26 cellular contexts compared by ENCODE assay signal in genomic region chr5:3852154-3852930, GRCh38.
"Had no signal": no experiment of that assay in that cellular context is flagged by ENCODE, and none has a peak within 500 bp of the region (broad histone marks: within the 10 kb centered on the region; RNA-seq: fewer than 3 reads in every experiment).

No MANE protein-coding gene starts in this region.

- H3K9me3 ChIP-seq: neutrophil, pancreas, transverse colon, vagina had no signal

- FAIRE-seq: astrocyte, pancreas, small intestine had no signal

- H3K27ac ChIP-seq: neutrophil, pancreas, transverse colon, vagina had no signal

- ATAC-seq: activated CD4-positive, alpha-beta T cell treated with anti-CD3 and anti-CD28 coated beads for 36 hours; activated T-helper 17 cell treated with anti-CD3 and anti-CD28 coated beads, Interleukin-2, amount 50 U/mL, for 72 hours; natural killer cell; pancreas; sciatic nerve; stimulated activated effector memory CD8-positive, alpha-beta T cell treated with anti-CD3 and anti-CD28 coated beads, Interleukin-12 subunit alpha, Interleukin-12 subunit beta, amount 100 ng/mL, for 72 hours; stimulated activated naive CD8-positive, alpha-beta T cell treated with anti-CD3 and anti-CD28 coated beads, Interleukin-15, amount 100 ng/mL, for 72 hours had no signal

- H3K36me3 ChIP-seq: neutrophil, pancreas, transverse colon, vagina had no signal

- DNase-seq: activated B cell treated with CpG ODN at 0.5 μM for 24 hours; activated CD4-positive, alpha-beta T cell treated with anti-CD3 and anti-CD28 coated beads for 36 hours; activated CD4-positive, alpha-beta T cell treated with anti-CD3 and anti-CD28 coated beads, Interleukin-2, amount 50 U/mL, for 4 hours; activated CD8-positive, alpha-beta memory T cell treated with anti-CD3 and anti-CD28 coated beads for 24 hours; activated CD8-positive, alpha-beta memory T cell treated with anti-CD3 and anti-CD28 coated beads, Interleukin-2, amount 50 U/mL, for 4 hours; activated naive CD4-positive, alpha-beta T cell treated with Interleukin-2 at 50 U/mL for 16 hours; activated naive CD8-positive, alpha-beta T cell treated with anti-CD3 and anti-CD28 coated beads for 36 hours; activated T-cell treated with anti-CD3 and anti-CD28 coated beads, Interleukin-2, amount 50 U/mL, for 24 hours; cortex of kidney; erythroblast; foreskin fibroblast; left ventricle myocardium superior; midbrain; natural killer cell; pancreas; small intestine; stimulated activated CD4-positive, alpha-beta T cell treated with anti-CD3 and anti-CD28 coated beads, Interleukin-2, amount 100 ng/mL, for 24 hours; stimulated activated naive CD8-positive, alpha-beta T cell treated with anti-CD3 and anti-CD28 coated beads, Interleukin-15, amount 100 ng/mL, for 72 hours; T-helper 1 cell; transverse colon had no signal

- H3K4me3 ChIP-seq: pancreas, transverse colon, vagina had no signal

- H3K27me3 ChIP-seq: neutrophil, transverse colon, vagina had no signal

- H3K4me1 ChIP-seq: pancreas, transverse colon, vagina had no signal
